In the genomic region with DNA sequence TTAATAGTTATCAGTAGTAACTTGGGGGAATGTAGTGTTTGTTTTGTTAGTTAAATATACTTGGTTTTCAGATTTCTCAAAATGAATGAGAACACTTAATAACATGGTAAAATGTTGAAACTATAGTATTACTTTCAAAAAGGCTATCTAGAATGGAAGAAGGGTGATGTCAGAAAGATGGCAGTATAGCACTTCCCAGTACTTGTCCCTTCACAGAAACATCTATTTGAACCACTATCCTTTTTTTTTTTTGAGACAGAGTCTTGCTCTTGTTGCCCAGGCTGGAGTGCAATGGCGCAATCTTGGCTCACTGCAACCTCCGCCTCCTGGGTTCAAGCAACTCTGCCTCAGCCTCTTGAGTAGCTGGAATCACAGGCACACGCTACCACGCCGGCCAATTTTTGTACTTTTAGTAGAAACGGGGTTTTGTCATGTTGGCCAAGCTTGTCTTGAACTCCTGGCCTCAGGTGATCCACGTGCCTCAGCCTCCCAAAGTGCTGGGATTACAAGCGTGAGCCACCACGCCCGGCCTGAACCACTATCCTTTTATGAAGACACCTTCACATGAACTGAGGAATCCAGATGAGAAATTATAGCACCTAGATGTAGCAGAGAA, we compare ENCODE assay signal across 19 cellular contexts. TPM values are rescaled to one million over a fixed set of nuclear protein-coding genes. Genes with fewer than 3 reads are reported as not detected.
A peak's percentile ranks its signal among the peaks of the same experiment; 100 is the strongest.
DNase-seq lines count a peak whose midpoint lies in the region; ATAC-seq, FAIRE-seq and TF ChIP-seq lines count a peak whose summit lies in the region.
"Had no signal": no experiment of that assay in that cellular context is flagged by ENCODE, and none has a peak within 500 bp of the region (broad histone marks: within the 10 kb centered on the region; RNA-seq: fewer than 3 reads in every experiment).

No MANE protein-coding gene starts in this region.

- peak; percentile 17 for ATAC-seq in lung (ENCODE audit: insufficient read depth, low FRiP score)
- no peak for ATAC-seq in body of pancreas
- no peak for ATAC-seq in GM21786 (IDR thresholded peaks at IDR 0.05; ENCODE audit: unreplicated experiment)
- ATAC-seq: Right ventricle myocardium inferior had no signal

- H2BK20ac ChIP-seq in H1 (ENCODE audit: low read length): no peak overlapping the region

- CTCF ChIA-PET in MCF 10A (lab: Yijun Ruan, JAX) (interaction anchor here (0.6 to 1.4 kb wide), 6 partner anchors 53 to 1558 kb away, joined by 3 to 5 read pairs (median 3); partner anchors contain the start of gene NCOA7), mammary epithelial cell (lab: Charles Lee; ENCODE audit: low non-redundant PET) (no interaction called here), H1 (lab: Charles Lee; ENCODE audit: partially characterized antibody) (interaction anchor here (0.7 to 0.8 kb wide), 2 partner anchors 43 to 167 kb away, joined by 3 to 4 read pairs; no protein-coding TSS in a partner anchor)

- no peak for DNase-seq in MCF 10A (ENCODE audit: unreplicated experiment)
- DNase-seq in mammary epithelial cell: no peak
- no peak for DNase-seq in H1 (ENCODE audit: low read depth in 1 of 2, low spot score in 2 of 2)
- peak; percentile 36 for DNase-seq in lung (ENCODE audit: low spot score)
- DNase-seq in D341Med (ENCODE audit: low spot score): no peak
- no peak for DNase-seq in body of pancreas
- DNase-seq in testis: no peak
- DNase-seq: DMS79, NCI-H1092 treated with DMSO at 0.1 percent for 48 hours, NCI-H146, NCI-H2029, NCI-H2227 treated with DMSO at 0.1 percent for 48 hours, NCI-H510A treated with DMSO at 0.1 percent for 48 hours, NCI-H748 treated with DMSO at 0.1 percent for 48 hours had no signal

- peak overlapping the region; percentile 93 for H3K27ac Mint-ChIP-seq in MCF 10A (ENCODE audit: low read depth, unreplicated experiment)
- H3K27ac Mint-ChIP-seq: B cell had no signal

- TF ChIP-seq EP300 in H1 (IDR thresholded peaks at IDR 0.05; ENCODE audit: borderline replicate concordance in 1 of 2, low read depth in 2 of 2, low read length in 2 of 2): no peak

- TF ChIP-seq RAD21 in H1 (IDR thresholded peaks at IDR 0.05 in 1 of 2, conservative IDR thresholded peaks at IDR 0.05 in 1 of 2; ENCODE audit: low read depth in 2 of 2, low read length in 2 of 2): no peak

- no peak overlapping the region for H4K91ac ChIP-seq in H1 (replicated peaks; ENCODE audit: insufficient read length, low read length)

- H3K79me2 ChIP-seq in mammary epithelial cell (ENCODE audit: insufficient read depth, low read length) (peaks cover 32% of the 10 kb centered on the region), H1 (ENCODE audit: control insufficient read depth in 1 of 2, insufficient read depth in 2 of 2, low read length in 2 of 2) (peaks cover 0 to 15% of the 10 kb centered on the region in 2 experiments; a peak in 2 of 4 replicates)

- no peak overlapping the region for H3K14ac ChIP-seq in H1 (ENCODE audit: insufficient read length)

- H3K9me3 Mint-ChIP-seq in MCF 10A (ENCODE audit: unreplicated experiment): peaks cover 26% of the 10 kb centered on the region

- H3K4me2 ChIP-seq in mammary epithelial cell (ENCODE audit: insufficient read depth, low read depth, low read length) (no peak overlapping the region), H1 (ENCODE audit: insufficient read depth in 1 of 2, low read depth in 2 of 2, low read length in 2 of 2) (no peak overlapping the region)

- H3K36me3 Mint-ChIP-seq in MCF 10A (ENCODE audit: insufficient read depth, unreplicated experiment): peaks cover 6% of the 10 kb centered on the region
- H3K36me3 Mint-ChIP-seq: IgD-negative memory B cell had no signal

- H2BK12ac ChIP-seq in H1 (ENCODE audit: low read depth, low read length): 0 out of 2 replicates have a peak overlapping the region, but pooled peaks have one; percentile 1

- no peaks in the 10 kb centered on the region for H3K36me3 ChIP-seq in mammary epithelial cell (ENCODE audit: insufficient read depth, low read length)
- H3K36me3 ChIP-seq in H1 (ENCODE audit: control insufficient read depth in 2 of 4, insufficient read depth in 4 of 4, low read length in 3 of 4): no peaks in the 10 kb centered on the region
- no peaks in the 10 kb centered on the region for H3K36me3 ChIP-seq in lung (ENCODE audit: control insufficient read depth in 2 of 2, insufficient read depth in 2 of 2, low read length in 2 of 2)
- H3K36me3 ChIP-seq in body of pancreas (replicated peaks in 1 of 2; ENCODE audit: insufficient read depth in 1 of 2, low read depth in 2 of 2): no peaks in the 10 kb centered on the region
- no peaks in the 10 kb centered on the region for H3K36me3 ChIP-seq in testis (ENCODE audit: low read depth, missing control alignments)

- H4K8ac ChIP-seq in H1 (ENCODE audit: extremely low read depth, insufficient read depth, low read length): no peak overlapping the region

- no peaks in the 10 kb centered on the region for H3K79me1 ChIP-seq in H1 (ENCODE audit: low read depth, low read length)

- dilution Hi-C loops in mammary epithelial cell (cut with HindIII; ENCODE audit: low sequenced_read_pairs): no loop called here

- WGBS in mammary epithelial cell (ENCODE audit: low coverage, missing lambda C conversion rate): 95% methylated on average over 10 of the region's 10 CpGs
- 90% methylated on average over 10 of the region's 10 CpGs; no CpG with 5 or more reads in 1 of the 2 experiments for WGBS in H1 (ENCODE audit: extremely low coverage in 1 of 2, insufficient coverage in 1 of 2, insufficient read length in 1 of 2, insufficient replicate concordance in 2 of 2, low coverage in 1 of 2, low lambda C conversion rate in 2 of 2, missing lambda C conversion rate in 1 of 2), 2 experiments
- 68 to 88% methylated on average over 10 of the region's 10 CpGs for WGBS in lung, 2 donors
- WGBS in body of pancreas, 2 donors: 89 to 98% methylated on average over 10 of the region's 10 CpGs
- WGBS in testis, 2 donors: 91 to 95% methylated on average over 10 of the region's 10 CpGs

- in situ Hi-C loops in mammary epithelial cell (cut with MboI; ENCODE audit: low sequenced_read_pairs in 2 of 2): no loop called here

- H3K27me3 ChIP-seq in mammary epithelial cell (ENCODE audit: insufficient read depth, low read length) (no peaks in the 10 kb centered on the region), H1 (replicated peaks in 1 of 4; ENCODE audit: control insufficient read depth in 3 of 4, extremely low read depth in 1 of 4, insufficient read depth in 3 of 4, low read length in 3 of 4) (no peaks in the 10 kb centered on the region), lung (ENCODE audit: control insufficient read depth, insufficient read depth) (no peaks in the 10 kb centered on the region), body of pancreas (no peaks in the 10 kb centered on the region), testis (no peaks in the 10 kb centered on the region)

- H3K4me1 ChIP-seq in mammary epithelial cell (ENCODE audit: insufficient read depth, low read length): peaks cover 10% of the 10 kb centered on the region
- peaks cover 0 to 3% (median 0%) of the 10 kb centered on the region in 4 experiments; a peak in 3 of 7 replicates for H3K4me1 ChIP-seq in H1 (replicated peaks in 1 of 4; ENCODE audit: control insufficient read depth in 3 of 4, insufficient read depth in 4 of 4, low read length in 3 of 4)
- H3K4me1 ChIP-seq in lung (ENCODE audit: control insufficient read depth in 2 of 2, insufficient read depth in 2 of 2, low read length in 2 of 2): peaks cover 5 to 7% of the 10 kb centered on the region in 2 donors
- H3K4me1 ChIP-seq in body of pancreas: peaks cover 18% of the 10 kb centered on the region
- H3K4me1 ChIP-seq in testis: peaks cover 3% of the 10 kb centered on the region

- H2BK5ac ChIP-seq in H1 (ENCODE audit: low read depth, low read length): no peak overlapping the region

- no peak overlapping the region for H3K56ac ChIP-seq in H1 (replicated peaks; ENCODE audit: insufficient read length, low read depth, low read length)

- TF ChIP-seq POLR2A in H1 (IDR thresholded peaks at IDR 0.05; ENCODE audit: control extremely low read depth in 1 of 2, low read depth in 2 of 2, low read length in 2 of 2) (no peak), body of pancreas (IDR thresholded peaks at IDR 0.05) (no peak), testis (IDR thresholded peaks at IDR 0.05) (no peak)

- H3K27me3 Mint-ChIP-seq in MCF 10A (ENCODE audit: insufficient read depth, unreplicated experiment): no peaks in the 10 kb centered on the region
- H3K27me3 Mint-ChIP-seq: B cell, IgD-negative memory B cell had no signal

- FAIRE-seq in H1 (lab: Jason Lieb, UNC): no peak
- FAIRE-seq: H54 had no signal

- no peak overlapping the region for H3K4ac ChIP-seq in H1 (replicated peaks; ENCODE audit: insufficient read length, low read depth, low read length)

- H3K23ac ChIP-seq in H1 (ENCODE audit: insufficient read length): no peak overlapping the region

- TF ChIP-seq CTCF in MCF 10A (IDR thresholded peaks at IDR 0.05; ENCODE audit: unreplicated experiment): no peak
- TF ChIP-seq CTCF in mammary epithelial cell (conservative IDR thresholded peaks at IDR 0.05 in 1 of 2, IDR thresholded peaks at IDR 0.05 in 1 of 2; ENCODE audit: extremely low read depth in 1 of 2, insufficient read depth in 1 of 2, low read depth in 1 of 2, low read length in 2 of 2): no peak
- no peak for TF ChIP-seq CTCF in H1 (IDR thresholded peaks at IDR 0.05; ENCODE audit: control extremely low read depth in 1 of 3, insufficient read depth in 1 of 3, low read depth in 1 of 3, low read length in 3 of 3)
- TF ChIP-seq CTCF in lung (IDR thresholded peaks at IDR 0.05; ENCODE audit: control extremely low read depth, extremely low read depth): no peak
- TF ChIP-seq CTCF in body of pancreas (IDR thresholded peaks at IDR 0.05): no peak
- no peak for TF ChIP-seq CTCF in testis (IDR thresholded peaks at IDR 0.05)

- no peak overlapping the region for H3K18ac ChIP-seq in H1 (ENCODE audit: extremely low read depth, low read length)

- POLR2A ChIA-PET in MCF 10A (lab: Yijun Ruan, JAX) (interaction anchor here (1.0 to 1.6 kb wide), 3 partner anchors 16 to 22 kb away, joined by 3 to 7 read pairs (median 5); no protein-coding TSS in a partner anchor), H1 (lab: Charles Lee; ENCODE audit: partially characterized antibody) (no interaction called here)

- no peaks in the 10 kb centered on the region for H4K20me1 ChIP-seq in mammary epithelial cell (ENCODE audit: insufficient read depth, low read length)
- no peaks in the 10 kb centered on the region for H4K20me1 ChIP-seq in H1 (replicated peaks in 1 of 2; ENCODE audit: control insufficient read depth in 1 of 2, insufficient read depth in 2 of 2, low read length in 2 of 2)

- intact Hi-C loops in MCF 10A (cut with micrococcal nuclease): loop anchor here (10.0 kb wide), 1 partner anchor 117 kb away; no protein-coding TSS in a partner anchor
- intact Hi-C loops in mammary epithelial cell (cut with micrococcal nuclease): no loop called here
- intact Hi-C loops in body of pancreas (cut with DNase I): no loop called here
- intact Hi-C loops in testis (cut with DNase I; ENCODE audit: low total_unique reads): no loop called here

- H2AFZ ChIP-seq in mammary epithelial cell (ENCODE audit: low read depth, low read length) (no peak overlapping the region), H1 (ENCODE audit: low read length) (no peak overlapping the region)

- H2BK15ac ChIP-seq in H1 (ENCODE audit: low read length): no peak overlapping the region

- no peak overlapping the region for H2AK5ac ChIP-seq in H1 (ENCODE audit: low read depth, low read length)

- H3K9me3 ChIP-seq in mammary epithelial cell (replicated peaks; ENCODE audit: insufficient read depth, low read length) (no peaks in the 10 kb centered on the region), H1 (ENCODE audit: insufficient read depth in 2 of 2, low read depth in 1 of 2, low read length in 1 of 2) (0 out of 4 replicates have a peak, but pooled peaks cover 2 to 3% of the 10 kb centered on the region in 2 experiments), lung (ENCODE audit: control insufficient read depth in 2 of 2, insufficient read depth in 1 of 2, low read length in 1 of 2) (peaks cover 0 to 2% of the 10 kb centered on the region in 2 donors), body of pancreas (no peaks in the 10 kb centered on the region), testis (no peaks in the 10 kb centered on the region)

- no peak overlapping the region for H4K5ac ChIP-seq in H1 (ENCODE audit: insufficient read length, low read depth, low read length)

- no peak overlapping the region for H2BK120ac ChIP-seq in H1 (replicated peaks; ENCODE audit: low read depth, low read length)

- BruUV-seq in MCF 10A (replicated peaks; lab: Mats Ljungman, UMichigan): no TSS peak
- BruUV-seq in mammary epithelial cell (replicated peaks; lab: Mats Ljungman, UMichigan): no TSS peak

- H3K4me3 Mint-ChIP-seq in MCF 10A (ENCODE audit: unreplicated experiment): no peak overlapping the region
- H3K4me3 Mint-ChIP-seq: B cell, IgD-negative memory B cell had no signal

- H3K4me3 ChIP-seq in mammary epithelial cell (replicated peaks in 1 of 3; ENCODE audit: insufficient read depth in 1 of 3, low read depth in 2 of 3, low read length in 3 of 3): no peak overlapping the region
- H3K4me3 ChIP-seq in H1 (ENCODE audit: extremely low read depth in 1 of 4, insufficient read depth in 2 of 4, low read depth in 3 of 4, low read length in 4 of 4): no peak overlapping the region
- H3K4me3 ChIP-seq in lung: no peak overlapping the region
- H3K4me3 ChIP-seq in body of pancreas: no peak overlapping the region
- H3K4me3 ChIP-seq in testis: no peak overlapping the region

- H3K27ac ChIP-seq in mammary epithelial cell (ENCODE audit: insufficient read depth, low read depth, low read length) (no peak overlapping the region), H1 (ENCODE audit: low read depth, low read length) (no peak overlapping the region), lung (ENCODE audit: low read depth in 1 of 2, low read length in 1 of 2) (peak overlapping the region in 1 of 2 donors; percentile 77), body of pancreas (no peak overlapping the region), testis (no peak overlapping the region)

- H3K9ac ChIP-seq in mammary epithelial cell (ENCODE audit: insufficient read depth, low read length) (no peak overlapping the region), H1 (replicated peaks in 1 of 4; ENCODE audit: extremely low read depth in 1 of 4, low read depth in 3 of 4, low read length in 3 of 4) (no peak overlapping the region)

- H3K4me1 Mint-ChIP-seq in MCF 10A (ENCODE audit: insufficient read depth, unreplicated experiment): peaks cover 17% of the 10 kb centered on the region

- H3K23me2 ChIP-seq in H1 (ENCODE audit: low read depth, low read length): peaks cover 5% of the 10 kb centered on the region

RNA-seq across cellular contexts. Expression of gene ECHDC1, which starts 4.7 kb away (rescaled TPM):
- total RNA-seq in MCF 10A (2022) (60.4 and 70.7 TPM in 2 replicates), mammary epithelial cell (10 to 100 TPM; 54.2 to 54.9 TPM), lung (100 to 1,000 TPM in 1 of 2 donors, 10 to 100 TPM in 1; 86.7 to 119 TPM), body of pancreas (10 to 100 TPM; 27.4 to 35.5 TPM), testis (10 to 100 TPM; 34.9 to 37.6 TPM)
- polyA plus RNA-seq in mammary epithelial cell (43.5 TPM), H1 (2011; rRNA removed) (6.6 and 11.3 TPM in 2 replicates), lung (10 to 100 TPM; 56.5 to 76.2 TPM), testis (ENCODE audit: insufficient read depth, low read depth, low replicate concordance) (30.9 TPM)
- polyA minus RNA-seq in mammary epithelial cell: 36.8 TPM
- total RNA-seq in H1 (2021; fragmentation: NEBNext Ultra II Directional; extraction: Animal tissue kit (Norgen Biotek cat#: 25700)): 60.5 and 64.8 TPM in 2 replicates
- polyA plus RNA-seq in H1 (2011; cell fraction: cytosol; rRNA removed): 20.9 TPM
- polyA plus RNA-seq in H1 (2011; cell fraction: nucleus; rRNA removed): 4.8 TPM
- polyA plus RNA-seq in H1 (2012, experiment 1 of 2): 46.4 to 99.2 TPM (median 49.1 TPM) in 4 replicates
- 9.4 TPM for polyA plus RNA-seq in H1 (2012, experiment 2 of 2)
- 43.8 TPM for polyA plus RNA-seq in H1 (2013, experiment 1 of 2)
- 42.2 TPM for polyA plus RNA-seq in H1 (2013, experiment 2 of 2)
- 12.1 and 23.2 TPM in 2 replicates for polyA minus RNA-seq in H1 (2011; rRNA and poly(A)+ RNA removed)
- polyA minus RNA-seq in H1 (2011; cell fraction: cytosol; rRNA and poly(A)+ RNA removed): 21.4 TPM
- polyA minus RNA-seq in H1 (2011; cell fraction: nucleus; rRNA and poly(A)+ RNA removed): 31.8 TPM
